In the genomic region with DNA sequence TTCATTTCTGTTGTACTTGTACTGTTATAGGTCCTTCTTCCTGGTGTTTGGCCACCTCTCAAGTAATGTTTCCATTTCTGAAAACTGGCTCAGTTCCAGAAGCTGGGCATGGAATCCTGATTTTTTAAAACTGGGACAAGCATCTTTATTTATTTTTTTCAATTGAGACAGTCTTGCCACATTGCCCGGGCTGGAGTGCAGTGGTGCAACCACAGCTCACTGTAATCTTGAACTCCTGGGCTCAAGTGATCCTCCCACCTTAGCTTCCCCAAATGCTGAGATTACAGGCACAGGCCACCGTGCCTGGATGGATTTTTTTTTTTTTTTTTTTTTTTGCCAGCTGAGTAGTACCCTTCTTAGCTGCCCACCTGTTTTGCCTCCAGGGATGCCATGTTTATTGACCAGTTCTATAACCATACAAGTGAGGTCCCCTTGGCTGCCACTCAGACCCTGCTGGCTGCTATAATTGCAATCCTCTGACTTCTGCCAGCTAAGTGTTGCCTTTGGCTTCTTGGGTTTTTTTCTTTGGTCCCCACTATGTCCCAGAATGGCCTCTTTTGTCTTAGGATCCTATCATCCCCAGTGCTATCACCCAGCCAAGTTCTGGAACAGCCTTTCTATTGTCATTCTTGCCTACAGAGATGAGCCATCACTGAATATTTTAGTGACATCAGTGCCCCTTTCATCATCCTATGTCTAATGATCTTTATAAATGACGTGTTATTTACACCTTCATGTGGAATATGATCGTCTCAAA, we compare ENCODE assay signal across 15 cellular contexts. TPM values are rescaled to one million over a fixed set of nuclear protein-coding genes. Genes with fewer than 3 reads are reported as not detected.
DNase-seq lines count a peak whose midpoint lies in the region; ATAC-seq and TF ChIP-seq lines count a peak whose summit lies in the region.
"Had no signal": no experiment of that assay in that cellular context is flagged by ENCODE, and none has a peak within 500 bp of the region (broad histone marks: within the 10 kb centered on the region; RNA-seq: fewer than 3 reads in every experiment).

No MANE protein-coding gene starts in this region.

- ATAC-seq in CD4-positive, alpha-beta T cell (ENCODE audit: poor library complexity) = no peak
- ATAC-seq in HG02678 (IDR thresholded peaks at IDR 0.05; ENCODE audit: unreplicated experiment) (no peak), GM21526 (IDR thresholded peaks at IDR 0.05; ENCODE audit: low FRiP score, unreplicated experiment) (no peak), HG02970 (IDR thresholded peaks at IDR 0.05; ENCODE audit: low FRiP score, unreplicated experiment) (no peak), GM18870 (IDR thresholded peaks at IDR 0.05; ENCODE audit: unreplicated experiment) (no peak)
- ATAC-seq: lower lobe of right lung had no signal

- CTCF ChIA-PET in CD4-positive, alpha-beta T cell (lab: Charles Lee) = no interaction called here

- H3K9me3 Mint-ChIP-seq in CD4-positive, alpha-beta T cell = no peaks in the 10 kb centered on the region
- H3K9me3 Mint-ChIP-seq in osteocyte (ENCODE audit: unreplicated experiment) = no peaks in the 10 kb centered on the region

- peaks cover 38% of the 10 kb centered on the region for H3K4me1 Mint-ChIP-seq in CD4-positive, alpha-beta T cell (ENCODE audit: low read depth)
- H3K4me1 Mint-ChIP-seq in osteocyte (ENCODE audit: unreplicated experiment) = peaks cover 35% of the 10 kb centered on the region

- no peaks in the 10 kb centered on the region for H3K27me3 ChIP-seq in CD4-positive, alpha-beta T cell (ENCODE audit: control insufficient read depth, insufficient read depth, low read length)
- H3K27me3 ChIP-seq: SJCRH30, upper lobe of left lung had no signal

- intact Hi-C loops in CD4-positive, alpha-beta T cell (cut with DNase I, micrococcal nuclease) = loop anchor here in 1 of 2 experiments (5.0 kb wide), 1 partner anchor 97 kb away; no protein-coding TSS in a partner anchor

- no peaks in the 10 kb centered on the region for H3K9me3 ChIP-seq in CD4-positive, alpha-beta T cell (ENCODE audit: control insufficient read depth, low read length)
- H3K9me3 ChIP-seq: lower lobe of right lung, SJCRH30, upper lobe of left lung had no signal

- peaks cover 26% of the 10 kb centered on the region for H3K36me3 Mint-ChIP-seq in CD4-positive, alpha-beta T cell (ENCODE audit: low read depth)
- no peaks in the 10 kb centered on the region for H3K36me3 Mint-ChIP-seq in osteocyte (ENCODE audit: unreplicated experiment)

- no peaks in the 10 kb centered on the region for H3K27me3 Mint-ChIP-seq in CD4-positive, alpha-beta T cell
- H3K27me3 Mint-ChIP-seq in osteocyte (ENCODE audit: unreplicated experiment) = no peaks in the 10 kb centered on the region

- H3K4me3 Mint-ChIP-seq in CD4-positive, alpha-beta T cell = peak overlapping the region; percentile 30
- no peak overlapping the region for H3K4me3 Mint-ChIP-seq in osteocyte (ENCODE audit: unreplicated experiment)

- no peak for DNase-seq in CD4-positive, alpha-beta T cell
- DNase-seq in NCI-H226 (peak; percentile 13), epithelial cell of prostate (ENCODE audit: low read depth, low spot score) (no peak), osteocyte (ENCODE audit: extremely low spot score, unreplicated experiment) (no peak)
- DNase-seq: central memory CD4-positive, alpha-beta T cell; DND-41; lower lobe of right lung; occipital lobe; upper lobe of left lung had no signal

- POLR2A ChIA-PET in CD4-positive, alpha-beta T cell (lab: Charles Lee) = no interaction called here

- H3K27ac ChIP-seq in CD4-positive, alpha-beta T cell (ENCODE audit: low read depth, low read length) = no peak overlapping the region
- H3K27ac ChIP-seq in epithelial cell of prostate = peak overlapping the region; percentile 80
- H3K27ac ChIP-seq: KMS-11, lower lobe of right lung, SJCRH30 had no signal

- no peak for TF ChIP-seq CTCF in CD4-positive, alpha-beta T cell (IDR thresholded peaks at IDR 0.05)
- no peak for TF ChIP-seq CTCF in osteocyte (IDR thresholded peaks at IDR 0.05)

- H3K27ac Mint-ChIP-seq in CD4-positive, alpha-beta T cell = no peak overlapping the region
- H3K27ac Mint-ChIP-seq in osteocyte (ENCODE audit: unreplicated experiment) = peak overlapping the region; percentile 90

RNA-seq across cellular contexts. Expression of a gene that starts 3.9 kb away (rescaled TPM):
- 10 to 100 TPM; 61.2 to 66.1 TPM for total RNA-seq in CD4-positive, alpha-beta T cell
- 39.2 and 43.0 TPM in 2 replicates for total RNA-seq in osteocyte
